ENCODE assay signal across 8 cellular contexts in the genomic region with DNA sequence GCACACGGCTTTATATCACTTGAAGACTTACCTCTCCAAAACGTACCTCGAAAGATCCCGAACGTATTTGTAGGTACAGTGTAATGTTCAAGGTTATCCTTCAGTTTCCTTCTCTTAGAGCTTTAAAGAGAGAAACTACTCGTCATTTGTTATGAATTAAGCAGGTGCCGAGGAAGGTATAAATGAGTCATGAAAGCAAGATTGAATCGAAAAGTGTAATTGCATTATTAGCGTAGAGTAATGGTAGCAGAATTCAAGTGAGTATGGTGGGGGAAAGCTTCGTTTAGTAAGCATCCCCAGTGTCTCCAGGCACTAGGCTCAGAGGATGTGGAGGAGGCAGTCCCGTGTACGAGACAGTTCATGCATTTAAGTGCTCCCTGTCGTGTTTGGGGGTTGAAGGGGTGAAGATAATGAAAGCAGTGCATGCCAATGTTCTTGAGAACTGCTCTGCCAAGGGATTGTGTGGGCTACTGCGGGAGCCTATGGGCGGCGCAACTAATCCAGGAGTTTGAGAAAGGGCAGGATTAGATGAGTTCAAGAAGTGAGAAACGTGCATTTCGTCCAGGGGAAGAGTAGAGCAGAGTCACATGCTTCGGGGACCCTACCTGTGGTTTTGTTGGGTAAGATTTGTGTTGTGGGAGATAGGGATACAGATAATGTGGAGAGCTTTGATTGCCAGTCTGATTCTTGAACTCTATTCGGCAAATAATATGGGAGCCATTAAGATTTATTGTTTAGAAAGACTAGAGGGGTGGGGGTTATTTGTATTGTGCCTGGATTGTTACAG. TPM values are rescaled to one million over a fixed set of nuclear protein-coding genes. Genes with fewer than 3 reads are reported as not detected.
DNase-seq lines count a peak whose midpoint lies in the region; ATAC-seq, FAIRE-seq and TF ChIP-seq lines count a peak whose summit lies in the region.

No MANE protein-coding gene starts in this region.

- no peaks in the 10 kb centered on the region for H3K27me3 ChIP-seq in CD8-positive, alpha-beta T cell (ENCODE audit: insufficient read depth, low read length)
- peaks cover 0 to 7% (median 0%) of the 10 kb centered on the region in 4 donors for H3K27me3 ChIP-seq in esophagus muscularis mucosa
- H3K27me3 ChIP-seq in rectal smooth muscle tissue (ENCODE audit: control insufficient read depth, insufficient read depth, low read length), result no peaks in the 10 kb centered on the region

- no peak for TF ChIP-seq POLR2A in H54 (IDR thresholded peaks at IDR 0.05; ENCODE audit: low read depth, low read length)
- no peak for TF ChIP-seq POLR2A in esophagus muscularis mucosa (IDR thresholded peaks at IDR 0.05; ENCODE audit: low read depth)

- peaks cover 17% of the 10 kb centered on the region for H3K4me1 ChIP-seq in CD8-positive, alpha-beta T cell (ENCODE audit: insufficient read depth, low read length)
- peaks cover 13 to 24% (median 19%) of the 10 kb centered on the region in 4 donors for H3K4me1 ChIP-seq in esophagus muscularis mucosa
- peaks cover 8% of the 10 kb centered on the region for H3K4me1 ChIP-seq in rectal smooth muscle tissue (ENCODE audit: control insufficient read depth, insufficient read depth, low read length)

- peak in 1 of 7 experiments; percentile 13 for DNase-seq in CD8-positive, alpha-beta T cell
- DNase-seq in H54 (ENCODE audit: insufficient read length, low spot score) (peak; percentile 15), RWPE1 (ENCODE audit: low spot score) (peak; percentile 17), esophagus muscularis mucosa (ENCODE audit: extremely low spot score) (no peak), NCI-H1105 treated with DMSO at 0.1 percent for 48 hours (lab: John Stamatoyannopoulos, UW) (no peak), NCI-H2107 (lab: John Stamatoyannopoulos, UW) (no peak)

- H3K4me3 Mint-ChIP-seq in CD8-positive, alpha-beta T cell, result no peak overlapping the region

- H3K27ac ChIP-seq in CD8-positive, alpha-beta T cell (ENCODE audit: low read depth, low read length), result peak overlapping the region; percentile 90
- H3K27ac ChIP-seq in RWPE1, result peak overlapping the region; percentile 89
- H3K27ac ChIP-seq in esophagus muscularis mucosa (replicated peaks in 1 of 4), result peak overlapping the region in 1 of 4 donors; percentile 90
- no peak overlapping the region for H3K27ac ChIP-seq in rectal smooth muscle tissue (ENCODE audit: low read depth, low read length)

- H3K4me3 ChIP-seq in CD8-positive, alpha-beta T cell (ENCODE audit: low read depth, low read length), result peak overlapping the region; percentile 90
- H3K4me3 ChIP-seq in esophagus muscularis mucosa, result peak overlapping the region; percentile 81 to 99 (median 85)
- peak overlapping the region; percentile 92 for H3K4me3 ChIP-seq in rectal smooth muscle tissue (ENCODE audit: low read length)

- H3K36me3 Mint-ChIP-seq in CD8-positive, alpha-beta T cell, result peaks cover 21% of the 10 kb centered on the region

- CTCF ChIA-PET in CD8-positive, alpha-beta T cell (lab: Charles Lee), result interaction anchor here (1.0 kb wide), 1 partner anchor 41 kb away, joined by 4 read pairs; no protein-coding TSS in a partner anchor
- CTCF ChIA-PET in RWPE1 (lab: Yijun Ruan, JAX), result no interaction called here

- H3K36me3 ChIP-seq in CD8-positive, alpha-beta T cell (ENCODE audit: insufficient read depth, low read length), result peaks cover 10% of the 10 kb centered on the region
- peaks cover 10 to 24% (median 19%) of the 10 kb centered on the region in 4 donors for H3K36me3 ChIP-seq in esophagus muscularis mucosa
- peaks cover 7% of the 10 kb centered on the region for H3K36me3 ChIP-seq in rectal smooth muscle tissue (ENCODE audit: control insufficient read depth, insufficient read depth, low read length)

- H3K27me3 Mint-ChIP-seq in CD8-positive, alpha-beta T cell (ENCODE audit: low read depth), result no peaks in the 10 kb centered on the region

- H3K9me3 ChIP-seq in CD8-positive, alpha-beta T cell (ENCODE audit: low read length), result no peaks in the 10 kb centered on the region
- no peaks in the 10 kb centered on the region for H3K9me3 ChIP-seq in esophagus muscularis mucosa

- TF ChIP-seq CTCF in CD8-positive, alpha-beta T cell (IDR thresholded peaks at IDR 0.05), result no peak
- TF ChIP-seq CTCF in RWPE1 (conservative IDR thresholded peaks at IDR 0.05; ENCODE audit: low read depth) (0 out of 2 replicates have a peak, but pooled peaks have one; percentile 7), esophagus muscularis mucosa (IDR thresholded peaks at IDR 0.05) (no peak)

- intact Hi-C loops in CD8-positive, alpha-beta T cell (cut with DNase I, micrococcal nuclease), result loop anchor here (1.0 to 10.0 kb wide), 9 partner anchors 41 to 1868 kb away; partner anchors contain the start of genes CHCHD5 (in 2 of the 2), ZC3H6 (in 2 of the 2), BUB1 (in 1 of the 2) and SLC20A1 (in 1 of the 2)
- intact Hi-C loops in esophagus muscularis mucosa (cut with DNase I), result loop anchor here (5.0 kb wide), 2 partner anchors 39 to 61 kb away; partner anchors contain the start of genes CHCHD5 and TTL

- H3K9ac ChIP-seq in rectal smooth muscle tissue (ENCODE audit: low read length), result no peak overlapping the region

- FAIRE-seq in H54 (lab: Jason Lieb, UNC), result peak; percentile 87

- no peak overlapping the region for H3K27ac Mint-ChIP-seq in CD8-positive, alpha-beta T cell

- no peaks in the 10 kb centered on the region for H3K9me3 Mint-ChIP-seq in CD8-positive, alpha-beta T cell

- TF ChIP-seq EP300 in esophagus muscularis mucosa (IDR thresholded peaks at IDR 0.05), result no peak

- peak; percentile 11 for ATAC-seq in CD8-positive, alpha-beta T cell
- ATAC-seq in HG03039 (IDR thresholded peaks at IDR 0.05; ENCODE audit: unreplicated experiment), result no peak

- POLR2A ChIA-PET in CD8-positive, alpha-beta T cell (lab: Charles Lee), result interaction anchor here (0.6 to 0.7 kb wide), 2 partner anchors 59 to 1307 kb away, joined by 3 read pairs; no protein-coding TSS in a partner anchor
- POLR2A ChIA-PET in RWPE1 (lab: Yijun Ruan, JAX; ENCODE audit: low non-redundant PET), result no interaction called here

- 11% methylated on average over 20 of the region's 20 CpGs for WGBS in esophagus muscularis mucosa

- H3K4me1 Mint-ChIP-seq in CD8-positive, alpha-beta T cell (ENCODE audit: low read depth), result peaks cover 32% of the 10 kb centered on the region

RNA-seq across cellular contexts. Expression of gene POLR1B, which starts 0.9 kb away (rescaled TPM):
- 10 to 100 TPM; 10.0 to 11.0 TPM for total RNA-seq in CD8-positive, alpha-beta T cell
- 10 to 100 TPM in 3 of 4 donors, 1 to 10 TPM in 1; 10.0 to 12.4 (median 10.2) TPM for total RNA-seq in esophagus muscularis mucosa

RNA-seq across cellular contexts. Expression of gene CHCHD5, which starts 41.2 kb away (rescaled TPM):
- total RNA-seq in CD8-positive, alpha-beta T cell, result 10 to 100 TPM; 12.0 to 15.5 TPM
- 10 to 100 TPM; 12.0 to 21.9 (median 16.1) TPM for total RNA-seq in esophagus muscularis mucosa

Comparison
In these comparisons a context has a peak if more than half of its experiments do, and no peak if none do; other contexts are left out.
1. DNase-seq: peak in H54 (single experiment) and RWPE1 (single experiment); none in esophagus muscularis mucosa (single experiment), NCI-H1105 treated with DMSO at 0.1 percent for 48 hours (single experiment) and NCI-H2107 (single experiment).
2. Peak in every context shown above with its lines, with median percentiles within 50 percentile points of each other: H3K4me3 ChIP-seq.